In genomic region chr11:90223248-90223585, GRCh38 we compare ENCODE assay signal across 8 cellular contexts. TPM values are rescaled to one million over a fixed set of nuclear protein-coding genes. Genes with fewer than 3 reads are reported as not detected.
DNase-seq lines count a peak whose midpoint lies in the region; ATAC-seq and TF ChIP-seq lines count a peak whose summit lies in the region.

No MANE protein-coding gene starts in this region.

- no peak for TF ChIP-seq EP300 in suprapubic skin (IDR thresholded peaks at IDR 0.05)

- 0% methylated on average over 12 of the region's 12 CpGs for WGBS in suprapubic skin

- TF ChIP-seq CTCF in kidney epithelial cell (IDR thresholded peaks at IDR 0.05; ENCODE audit: insufficient read depth, low read length, poor library complexity, severe bottlenecking) (no peak), suprapubic skin (IDR thresholded peaks at IDR 0.05) (no peak)

- peak overlapping the region; percentile 94 for H3K9ac ChIP-seq in adipocyte (ENCODE audit: low read length)

- no peaks in the 10 kb centered on the region for H3K9me3 ChIP-seq in adipocyte (ENCODE audit: control insufficient read depth, low read length)
- H3K9me3 ChIP-seq in suprapubic skin = no peaks in the 10 kb centered on the region

- H3K4me1 ChIP-seq in adipocyte (ENCODE audit: control insufficient read depth, insufficient read depth, low read length) (peaks cover 32% of the 10 kb centered on the region), suprapubic skin (peaks cover 26% of the 10 kb centered on the region)

- TF ChIP-seq POLR2A in suprapubic skin (IDR thresholded peaks at IDR 0.05) = no peak

- H3K27me3 ChIP-seq in adipocyte (replicated peaks; ENCODE audit: control insufficient read depth, insufficient read depth, low read length) (no peaks in the 10 kb centered on the region), kidney epithelial cell (ENCODE audit: control insufficient read depth, insufficient read depth, low read length) (no peaks in the 10 kb centered on the region), suprapubic skin (no peaks in the 10 kb centered on the region)

- H3K36me3 ChIP-seq in adipocyte (ENCODE audit: control insufficient read depth, insufficient read depth, low read length, severe bottlenecking) = no peaks in the 10 kb centered on the region
- H3K36me3 ChIP-seq in kidney epithelial cell (ENCODE audit: control insufficient read depth, insufficient read depth, low read length) = no peaks in the 10 kb centered on the region
- H3K36me3 ChIP-seq in suprapubic skin = no peaks in the 10 kb centered on the region

- DNase-seq in adipocyte (ENCODE audit: low read depth) (no peak), kidney epithelial cell (ENCODE audit: low read depth) (no peak), suprapubic skin (ENCODE audit: low spot score in 2 of 2) (no peak), kidney glomerular epithelial cell (lab: John Stamatoyannopoulos, UW) (no peak), 8988T (no peak)
- no peak for DNase-seq in activated CD8-positive, alpha-beta memory T cell treated with anti-CD3 and anti-CD28 coated beads, Interleukin-2, amount 50 U/mL, for 48 hours

- ATAC-seq in GM18870 (IDR thresholded peaks at IDR 0.05; ENCODE audit: unreplicated experiment) = peak; percentile 53
- ATAC-seq in HG03025 (IDR thresholded peaks at IDR 0.05; ENCODE audit: low FRiP score, unreplicated experiment) = peak; percentile 48

- peak overlapping the region; percentile 93 for H3K4me3 ChIP-seq in adipocyte (ENCODE audit: low read length)
- peak overlapping the region; percentile 93 for H3K4me3 ChIP-seq in kidney epithelial cell (ENCODE audit: low read depth, low read length)
- H3K4me3 ChIP-seq in suprapubic skin = peak overlapping the region; percentile 69

- H3K27ac ChIP-seq in suprapubic skin = peak overlapping the region; percentile 81

RNA-seq across cellular contexts. Expression of gene CHORDC1, which starts 0.4 kb away (rescaled TPM):
- total RNA-seq in kidney epithelial cell = 48.3 and 49.2 TPM in 2 replicates
- 10 to 100 TPM; 26.9 to 70.7 (median 29.8) TPM for total RNA-seq in suprapubic skin
